8 cellular contexts compared by ENCODE assay signal in the genomic region with DNA sequence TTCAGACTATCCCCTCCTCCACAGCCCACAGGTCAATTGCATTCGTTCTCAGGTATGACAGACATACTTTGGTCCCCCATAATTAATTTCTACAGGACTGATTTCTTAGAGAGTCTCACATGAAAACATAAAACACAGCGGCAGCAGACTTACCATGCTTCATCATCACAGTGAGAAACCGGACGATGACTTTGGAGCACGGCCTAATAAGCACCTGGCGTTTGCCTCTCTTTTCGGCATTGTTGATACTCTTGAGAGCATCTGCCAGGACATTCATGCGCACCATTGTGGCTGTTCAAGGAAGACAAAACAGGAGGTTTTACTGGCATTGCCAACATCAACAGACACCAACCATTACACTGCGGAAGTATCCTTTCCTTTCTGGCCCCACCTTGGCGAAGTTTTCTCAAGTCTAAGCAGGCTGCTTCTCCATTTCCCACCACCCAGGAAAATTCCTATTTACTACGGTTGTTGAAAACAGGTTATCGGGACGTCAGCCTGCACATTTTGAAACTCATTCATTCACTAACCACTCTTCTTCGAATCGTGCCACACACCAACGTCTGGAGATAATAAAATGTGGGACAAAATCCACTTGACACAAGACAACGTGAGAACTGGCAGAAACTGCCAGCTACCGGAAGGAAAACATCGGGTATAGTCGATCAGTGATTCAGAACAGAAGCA. TPM values are rescaled to one million over a fixed set of nuclear protein-coding genes. Genes with fewer than 3 reads are reported as not detected.
DNase-seq lines count a peak whose midpoint lies in the region; ATAC-seq, FAIRE-seq and TF ChIP-seq lines count a peak whose summit lies in the region.

No MANE protein-coding gene starts in this region.

- peaks cover 72% of the 10 kb centered on the region for H3K36me3 Mint-ChIP-seq in activated naive CD4-positive, alpha-beta T cell treated with anti-CD3 and anti-CD28 coated beads for 36 hours (ENCODE audit: low read depth)
- H3K36me3 Mint-ChIP-seq in activated naive CD8-positive, alpha-beta T cell treated with anti-CD3 and anti-CD28 coated beads, Interleukin-2, amount 50 U/mL, for 24 hours (ENCODE audit: low read depth) = peaks cover 88% of the 10 kb centered on the region
- H3K36me3 Mint-ChIP-seq in type B pancreatic cell = peaks cover 58% of the 10 kb centered on the region

- TF ChIP-seq POLR2A in HepG2 (IDR thresholded peaks at IDR 0.05; ENCODE audit: insufficient read depth in 1 of 2, low read depth in 2 of 2, low read length in 2 of 2) = 0 out of 4 replicates have a peak, but pooled peaks of 1 of the 2 experiments have one; percentile 37

- H3K4me1 ChIP-seq in HepG2 (ENCODE audit: insufficient read depth, low read length) = peaks cover 71% of the 10 kb centered on the region

- peaks cover 54% of the 10 kb centered on the region for H3K4me1 Mint-ChIP-seq in activated naive CD4-positive, alpha-beta T cell treated with anti-CD3 and anti-CD28 coated beads for 36 hours (ENCODE audit: low read depth)
- H3K4me1 Mint-ChIP-seq in activated naive CD8-positive, alpha-beta T cell treated with anti-CD3 and anti-CD28 coated beads, Interleukin-2, amount 50 U/mL, for 24 hours = peaks cover 56% of the 10 kb centered on the region
- peaks cover 43% of the 10 kb centered on the region for H3K4me1 Mint-ChIP-seq in type B pancreatic cell (ENCODE audit: unreplicated experiment)

- ATAC-seq in activated naive CD8-positive, alpha-beta T cell treated with anti-CD3 and anti-CD28 coated beads, Interleukin-2, amount 50 U/mL, for 24 hours = no peak
- no peak for ATAC-seq in HepG2

- CTCF ChIA-PET in activated naive CD4-positive, alpha-beta T cell treated with anti-CD3 and anti-CD28 coated beads for 36 hours (lab: Charles Lee) = interaction anchor here (0.6 to 1.1 kb wide), 2 partner anchors 11 to 13 kb away, joined by 3 read pairs; a partner anchor contains a TSS
- CTCF ChIA-PET in HepG2 (lab: Yijun Ruan, JAX; ENCODE audit: low intra/inter-chr PET ratio, low total read pairs) = no interaction called here

- H4K20me1 ChIP-seq in HepG2 (ENCODE audit: insufficient read depth, low read length) = peaks cover 58% of the 10 kb centered on the region

- H3K9me3 ChIP-seq in HepG2 (ENCODE audit: low read length) = no peaks in the 10 kb centered on the region

- no peak overlapping the region for H2AFZ ChIP-seq in HepG2 (ENCODE audit: low read length)

- FAIRE-seq in HepG2 (lab: Jason Lieb, UNC) = no peak

- TF ChIP-seq EP300 in HepG2 (IDR thresholded peaks at IDR 0.05; ENCODE audit: low read depth in 2 of 2, low read length in 2 of 2) (no peak), HepG2 (CRISPR knock-in tag; IDR thresholded peaks at IDR 0.05; ENCODE audit: borderline replicate concordance) (no peak)

- peaks cover 62% of the 10 kb centered on the region for H3K79me2 ChIP-seq in HepG2 (ENCODE audit: insufficient read depth, low read length)

- WGBS in HepG2 (ENCODE audit: low lambda C conversion rate) = 4% methylated on average over 20 of the region's 20 CpGs

- H3K27me3 ChIP-seq in HepG2 (ENCODE audit: control insufficient read depth in 1 of 2, insufficient read depth in 2 of 2, low read length in 2 of 2) = peaks cover 0 to 7% of the 10 kb centered on the region in 2 experiments; a peak in 1 of 5 replicates

- no peak for TF ChIP-seq CTCF in HepG2 (CRISPR knock-in tag; IDR thresholded peaks at IDR 0.05)
- TF ChIP-seq CTCF in type B pancreatic cell (conservative IDR thresholded peaks at IDR 0.05) = no peak

- no peak for TF ChIP-seq RAD21 in HepG2 (CRISPR knock-in tag; IDR thresholded peaks at IDR 0.05)

- peak overlapping the region; percentile 96 for H3K27ac Mint-ChIP-seq in activated naive CD4-positive, alpha-beta T cell treated with anti-CD3 and anti-CD28 coated beads for 36 hours
- peak overlapping the region; percentile 99 for H3K27ac Mint-ChIP-seq in activated naive CD8-positive, alpha-beta T cell treated with anti-CD3 and anti-CD28 coated beads, Interleukin-2, amount 50 U/mL, for 24 hours
- peak overlapping the region; percentile 94 for H3K27ac Mint-ChIP-seq in type B pancreatic cell

- no TSS peak for BruUV-seq in HepG2 (replicated peaks; lab: Mats Ljungman, UMichigan)

- H3K4me2 ChIP-seq in HepG2 (ENCODE audit: low read depth, low read length) = peak overlapping the region; percentile 97

- peak; percentile 16 for DNase-seq in activated naive CD4-positive, alpha-beta T cell treated with anti-CD3 and anti-CD28 coated beads for 36 hours
- no peak for DNase-seq in activated naive CD4-positive, alpha-beta T cell treated with anti-CD3 and anti-CD28 coated beads, Interleukin-2, amount 50 U/mL, for 16 hours
- DNase-seq in activated naive CD8-positive, alpha-beta T cell treated with anti-CD3 and anti-CD28 coated beads, Interleukin-2, amount 50 U/mL, for 24 hours = no peak
- DNase-seq in HepG2 (ENCODE audit: low spot score) = no peak
- DNase-seq in type B pancreatic cell (ENCODE audit: extremely low spot score, unreplicated experiment) = no peak
- DNase-seq in activated CD4-positive, CD25-positive, alpha-beta regulatory T cell (lab: John Stamatoyannopoulos, UW) = no peak
- DNase-seq in SK-N-DZ (ENCODE audit: low spot score) = no peak
- no peak for DNase-seq in NCI-H446 (lab: John Stamatoyannopoulos, UW)

- peak overlapping the region; percentile 94 for H3K4me3 Mint-ChIP-seq in activated naive CD4-positive, alpha-beta T cell treated with anti-CD3 and anti-CD28 coated beads for 36 hours
- H3K4me3 Mint-ChIP-seq in activated naive CD8-positive, alpha-beta T cell treated with anti-CD3 and anti-CD28 coated beads, Interleukin-2, amount 50 U/mL, for 24 hours = peak overlapping the region; percentile 99
- peak overlapping the region; percentile 93 for H3K4me3 Mint-ChIP-seq in type B pancreatic cell

- H3K4me3 ChIP-seq in HepG2 (replicated peaks in 1 of 3; ENCODE audit: insufficient read depth in 1 of 3, low read depth in 2 of 3, low read length in 3 of 3) = peak overlapping the region; percentile 74 to 98 (median 96)

- in situ Hi-C loops in HepG2 (cut with HindIII; ENCODE audit: extremely low pct_ligation_motif_present, low pct_unique_long_range_greater_than_20kb) = no loop called here

- POLR2A ChIA-PET in HepG2 (lab: Yijun Ruan, JAX) = interaction anchor here (1.4 to 8.7 kb wide), 9 partner anchors 13 to 766 kb away, joined by 4 to 545 read pairs (median 8); a partner anchor contains a TSS

- H3K36me3 ChIP-seq in HepG2 (replicated peaks in 1 of 2; ENCODE audit: control insufficient read depth in 1 of 2, insufficient read depth in 2 of 2, low read length in 2 of 2) = peaks cover 43 to 74% of the 10 kb centered on the region in 2 experiments

- intact Hi-C loops in activated naive CD4-positive, alpha-beta T cell treated with anti-CD3 and anti-CD28 coated beads for 36 hours (cut with micrococcal nuclease) = loop anchor here (5.0 kb wide), 1 partner anchor 1422 kb away; no protein-coding TSS in a partner anchor
- intact Hi-C loops in HepG2 (cut with micrococcal nuclease; ENCODE audit: unreplicated experiment) = no loop called here

- H3K27me3 Mint-ChIP-seq in activated naive CD4-positive, alpha-beta T cell treated with anti-CD3 and anti-CD28 coated beads for 36 hours (ENCODE audit: low read depth) = no peaks in the 10 kb centered on the region
- no peaks in the 10 kb centered on the region for H3K27me3 Mint-ChIP-seq in activated naive CD8-positive, alpha-beta T cell treated with anti-CD3 and anti-CD28 coated beads, Interleukin-2, amount 50 U/mL, for 24 hours
- no peaks in the 10 kb centered on the region for H3K27me3 Mint-ChIP-seq in type B pancreatic cell

- H3K9ac ChIP-seq in HepG2 (ENCODE audit: insufficient read depth, low read depth, low read length) = peak overlapping the region; percentile 98

- H3K27ac ChIP-seq in HepG2 (ENCODE audit: extremely low read length, insufficient read depth, low read length) = peak overlapping the region; percentile 78

- no peaks in the 10 kb centered on the region for H3K9me3 Mint-ChIP-seq in activated naive CD4-positive, alpha-beta T cell treated with anti-CD3 and anti-CD28 coated beads for 36 hours
- H3K9me3 Mint-ChIP-seq in activated naive CD8-positive, alpha-beta T cell treated with anti-CD3 and anti-CD28 coated beads, Interleukin-2, amount 50 U/mL, for 24 hours = no peaks in the 10 kb centered on the region
- no peaks in the 10 kb centered on the region for H3K9me3 Mint-ChIP-seq in type B pancreatic cell

RNA-seq across cellular contexts. Expression of a gene that starts 1.2 kb away (rescaled TPM):
- total RNA-seq in activated naive CD4-positive, alpha-beta T cell treated with anti-CD3 and anti-CD28 coated beads for 36 hours = 1,000 to 10,000 TPM; 2,432 to 2,476 TPM
- total RNA-seq in HepG2 (2016; rRNA removed; fragmentation: Illumina TruSeq; extraction: Trizol) (5,489 and 6,421 TPM in 2 replicates), type B pancreatic cell (ENCODE audit: low replicate concordance) (1,687 and 1,807 TPM in 2 replicates)
- 8,046 and 9,031 TPM in 2 replicates for total RNA-seq in HepG2 (2016; cell fraction: cytosol; rRNA removed; fragmentation: Illumina TruSeq; extraction: Trizol; ENCODE audit: low read depth)
- total RNA-seq in HepG2 (2016; cell fraction: insoluble cytoplasmic fraction; rRNA removed; fragmentation: Illumina TruSeq; extraction: Trizol) = 5,533 and 6,779 TPM in 2 replicates
- 15,303 and 15,847 TPM in 2 replicates for total RNA-seq in HepG2 (2016; cell fraction: membrane; rRNA removed; fragmentation: Illumina TruSeq; extraction: Trizol)
- 1,768 and 1,992 TPM in 2 replicates for total RNA-seq in HepG2 (2016; cell fraction: nucleus; rRNA removed; fragmentation: Illumina TruSeq; extraction: Trizol)
- polyA plus RNA-seq in HepG2 (2011; rRNA removed) = 8,070 and 9,457 TPM in 2 replicates
- 13,484 and 16,402 TPM in 2 replicates for polyA plus RNA-seq in HepG2 (2011; cell fraction: cytosol; rRNA removed)
- 2,439 and 3,146 TPM in 2 replicates for polyA plus RNA-seq in HepG2 (2011; cell fraction: nucleus; rRNA removed)
- 7,540 and 10,455 TPM in 2 replicates for polyA plus RNA-seq in HepG2 (2012)
- 10,067 and 10,790 TPM in 2 replicates for polyA plus RNA-seq in HepG2 (2016; cell fraction: cytosol; fragmentation: Illumina TruSeq; extraction: Trizol; ENCODE audit: low read depth)
- polyA plus RNA-seq in HepG2 (2016; cell fraction: insoluble cytoplasmic fraction; fragmentation: Illumina TruSeq; extraction: Trizol; ENCODE audit: low read depth) = 5,820 and 6,347 TPM in 2 replicates
- polyA plus RNA-seq in HepG2 (2016; cell fraction: membrane; fragmentation: Illumina TruSeq; extraction: Trizol; ENCODE audit: low read depth) = 12,932 and 13,350 TPM in 2 replicates
- polyA plus RNA-seq in HepG2 (2016; cell fraction: nucleus; fragmentation: Illumina TruSeq; extraction: Trizol; ENCODE audit: insufficient read depth, low read depth) = 3,080 and 3,274 TPM in 2 replicates
- 955 and 1,060 TPM in 2 replicates for polyA minus RNA-seq in HepG2 (2011; rRNA and poly(A)+ RNA removed; ENCODE audit: low replicate concordance)
- 550 and 682 TPM in 2 replicates for polyA minus RNA-seq in HepG2 (2011; cell fraction: cytosol; rRNA and poly(A)+ RNA removed)
- polyA minus RNA-seq in HepG2 (2011; cell fraction: nucleus; rRNA and poly(A)+ RNA removed) = 381 and 597 TPM in 2 replicates
- polyA plus RNA-seq in SK-N-DZ (2014; cell fraction: cytosol; rRNA removed) = 7,230 and 8,102 TPM in 2 replicates
- 5,280 and 5,848 TPM in 2 replicates for polyA plus RNA-seq in SK-N-DZ (2014; cell fraction: nucleus; rRNA removed)

RNA-seq across cellular contexts. Expression of a gene that starts 12.4 kb away (rescaled TPM):
- 100 to 1,000 TPM; 114 to 123 TPM for total RNA-seq in activated naive CD4-positive, alpha-beta T cell treated with anti-CD3 and anti-CD28 coated beads for 36 hours
- total RNA-seq in HepG2 (2016; rRNA removed; fragmentation: Illumina TruSeq; extraction: Trizol) (273 and 373 TPM in 2 replicates), type B pancreatic cell (ENCODE audit: low replicate concordance) (170 and 205 TPM in 2 replicates)
- 62.8 and 68.6 TPM in 2 replicates for total RNA-seq in HepG2 (2016; cell fraction: cytosol; rRNA removed; fragmentation: Illumina TruSeq; extraction: Trizol; ENCODE audit: low read depth)
- 270 and 373 TPM in 2 replicates for total RNA-seq in HepG2 (2016; cell fraction: insoluble cytoplasmic fraction; rRNA removed; fragmentation: Illumina TruSeq; extraction: Trizol)
- total RNA-seq in HepG2 (2016; cell fraction: membrane; rRNA removed; fragmentation: Illumina TruSeq; extraction: Trizol) = 152 and 174 TPM in 2 replicates
- 309 and 367 TPM in 2 replicates for total RNA-seq in HepG2 (2016; cell fraction: nucleus; rRNA removed; fragmentation: Illumina TruSeq; extraction: Trizol)
- polyA plus RNA-seq in HepG2 (2011; rRNA removed) = 183 and 263 TPM in 2 replicates
- polyA plus RNA-seq in HepG2 (2011; cell fraction: cytosol; rRNA removed) = 211 and 261 TPM in 2 replicates
- 71.4 and 76.3 TPM in 2 replicates for polyA plus RNA-seq in HepG2 (2011; cell fraction: nucleus; rRNA removed)
- polyA plus RNA-seq in HepG2 (2012) = 155 and 252 TPM in 2 replicates
- 29.0 and 31.7 TPM in 2 replicates for polyA plus RNA-seq in HepG2 (2016; cell fraction: cytosol; fragmentation: Illumina TruSeq; extraction: Trizol; ENCODE audit: low read depth)
- 231 and 253 TPM in 2 replicates for polyA plus RNA-seq in HepG2 (2016; cell fraction: insoluble cytoplasmic fraction; fragmentation: Illumina TruSeq; extraction: Trizol; ENCODE audit: low read depth)
- polyA plus RNA-seq in HepG2 (2016; cell fraction: membrane; fragmentation: Illumina TruSeq; extraction: Trizol; ENCODE audit: low read depth) = 67.0 and 74.0 TPM in 2 replicates
- 404 and 453 TPM in 2 replicates for polyA plus RNA-seq in HepG2 (2016; cell fraction: nucleus; fragmentation: Illumina TruSeq; extraction: Trizol; ENCODE audit: insufficient read depth, low read depth)
- 262 and 330 TPM in 2 replicates for polyA minus RNA-seq in HepG2 (2011; rRNA and poly(A)+ RNA removed; ENCODE audit: low replicate concordance)
- polyA minus RNA-seq in HepG2 (2011; cell fraction: cytosol; rRNA and poly(A)+ RNA removed) = 199 and 232 TPM in 2 replicates
- 155 and 156 TPM in 2 replicates for polyA minus RNA-seq in HepG2 (2011; cell fraction: nucleus; rRNA and poly(A)+ RNA removed)
- 556 and 583 TPM in 2 replicates for polyA plus RNA-seq in SK-N-DZ (2014; cell fraction: cytosol; rRNA removed)
- polyA plus RNA-seq in SK-N-DZ (2014; cell fraction: nucleus; rRNA removed) = 211 and 266 TPM in 2 replicates
